Comparison of ENCODE assay signal across 18 cellular contexts in the genomic region with DNA sequence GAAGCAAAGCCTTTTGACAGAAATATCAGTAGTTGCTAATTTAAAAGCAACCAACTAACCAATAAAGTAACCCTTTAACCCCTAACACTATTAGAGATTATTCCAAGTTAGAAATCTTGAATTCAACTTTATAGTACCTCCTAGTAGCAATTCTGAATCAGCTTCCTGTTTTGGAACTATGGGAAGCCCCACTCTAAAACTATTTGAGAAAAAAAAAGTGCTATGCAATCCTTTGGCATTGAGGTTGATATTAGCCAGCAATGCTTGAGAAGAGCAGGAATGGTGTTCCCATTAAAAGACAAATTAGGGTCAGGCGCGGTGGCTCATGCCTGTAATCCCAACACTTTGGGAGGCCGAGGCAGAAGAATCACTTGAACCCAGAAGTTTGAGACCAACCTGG.
DNase-seq lines count a peak whose midpoint lies in the region; TF ChIP-seq lines count a peak whose summit lies in the region.
"Had no signal": no experiment of that assay in that cellular context is flagged by ENCODE, and none has a peak within 500 bp of the region (broad histone marks: within the 10 kb centered on the region; RNA-seq: fewer than 3 reads in every experiment).

No MANE protein-coding gene starts in this region.

- H3K27ac ChIP-seq in colonic mucosa, result no peak overlapping the region
- H3K27ac ChIP-seq: KMS-11 had no signal

- no peak for TF ChIP-seq CTCF in colonic mucosa (IDR thresholded peaks at IDR 0.05)

- H3K9ac ChIP-seq in colonic mucosa (ENCODE audit: low read depth in 2 of 2, low read length in 2 of 2), result no peak overlapping the region
- H3K9ac ChIP-seq: KMS-11 had no signal

- no peaks in the 10 kb centered on the region for H3K36me3 ChIP-seq in colonic mucosa
- H3K36me3 ChIP-seq: BE2C had no signal

- no peaks in the 10 kb centered on the region for H3K4me1 ChIP-seq in colonic mucosa
- H3K4me1 ChIP-seq: BE2C had no signal

- no peak overlapping the region for H3K4me3 ChIP-seq in colonic mucosa
- H3K4me3 ChIP-seq: GM12878 had no signal

- H3K27me3 ChIP-seq in colonic mucosa, result no peaks in the 10 kb centered on the region
- H3K27me3 ChIP-seq: BE2C had no signal

- peak; percentile 4 for DNase-seq in EL
- peak; percentile 11 for DNase-seq in NCI-H226
- peak; percentile 40 to 78 for DNase-seq in dermis microvascular lymphatic vessel endothelial cell (ENCODE audit: low read depth in 2 of 2)
- DNase-seq in lung microvascular endothelial cell (ENCODE audit: low read depth in 2 of 2), result peak; percentile 42 to 79
- DNase-seq in NCI-H524 treated with DMSO at 0.1 percent for 48 hours (lab: John Stamatoyannopoulos, UW), result no peak
- DNase-seq in activated gamma-delta T cell (lab: John Stamatoyannopoulos, UW), result no peak
- DNase-seq in colonic mucosa, result no peak
- no peak for DNase-seq in NCI-H446 (lab: John Stamatoyannopoulos, UW)
- DNase-seq: ACHN; BE2C; Calu3; CD4-positive, alpha-beta memory T cell; NCI-H1092 treated with DMSO at 0.1 percent for 48 hours; NCI-H2227 treated with DMSO at 0.1 percent for 48 hours; NCI-H69; SHP77 had no signal

- H3K9me3 ChIP-seq in colonic mucosa, result no peaks in the 10 kb centered on the region
- H3K9me3 ChIP-seq: BE2C had no signal

- intact Hi-C loops in colonic mucosa (cut with DNase I), result no loop called here

Comparison
In these comparisons a context has a peak if more than half of its experiments do, and no peak if none do; other contexts are left out.
1. DNase-seq: peak in EL (single experiment), NCI-H226 (single experiment), dermis microvascular lymphatic vessel endothelial cell (2 of 2) and lung microvascular endothelial cell (2 of 2); none in NCI-H524 treated with DMSO at 0.1 percent for 48 hours (single experiment), activated gamma-delta T cell (single experiment), colonic mucosa (single experiment) and NCI-H446 (0 of 2).